In genomic region chr13:19633340-19634128, GRCh38 we compare ENCODE assay signal across 8 cellular contexts. TPM values are rescaled to one million over a fixed set of nuclear protein-coding genes. Genes with fewer than 3 reads are reported as not detected.
DNase-seq lines count a peak whose midpoint lies in the region; ATAC-seq lines count a peak whose summit lies in the region.

Gene MPHOSPH8, plus strand, starts transcription at chr13:19633659. Its CDS starts 90 bp downstream, at chr13:19633749.

- peak; percentile 89 to 95 (median 92) for DNase-seq in CD8-positive, alpha-beta memory T cell
- DNase-seq in HS-5 (ENCODE audit: low read depth) (peak; percentile 45), memory B cell (ENCODE audit: low spot score in 2 of 2) (peak; percentile 88 to 94)
- DNase-seq in NK-92 treated with Interleukin-12 subunit alpha and Interleukin-12 subunit beta, amount 100 ng/mL, for 24 hours (lab: John Stamatoyannopoulos, UW): peak; percentile 89
- DNase-seq in effector memory CD8-positive, alpha-beta T cell: peak; percentile 88 to 92 (median 91)
- peak; percentile 87 for DNase-seq in stimulated activated CD8-positive, alpha-beta memory T cell treated with anti-CD3 and anti-CD28 coated beads, Interleukin-12 subunit alpha, Interleukin-12 subunit beta, amount 100 ng/mL, for 24 hours (ENCODE audit: extremely low read depth)

- POLR2A ChIA-PET in CD8-positive, alpha-beta memory T cell (lab: Charles Lee): interaction anchor here (0.6 to 1.3 kb wide), 5 partner anchors 52 to 1970 kb away, joined by 3 to 11 read pairs (median 6); partner anchors contain the start of genes MICU2, PSPC1 and ZMYM5
- POLR2A ChIA-PET in activated CD8-positive, alpha-beta memory T cell treated with anti-CD3 and anti-CD28 coated beads for 36 hours (lab: Charles Lee): interaction anchor here (0.7 to 0.8 kb wide), 2 partner anchors 25 to 230 kb away, joined by 3 read pairs; partner anchors contain the start of gene ZMYM5

- H3K36me3 ChIP-seq in CD8-positive, alpha-beta memory T cell (ENCODE audit: insufficient read depth, low read length): no peaks in the 10 kb centered on the region

- H3K4me3 Mint-ChIP-seq in CD8-positive, alpha-beta memory T cell: peak within 1 kb of the TSS; percentile 100
- H3K4me3 Mint-ChIP-seq in effector memory CD8-positive, alpha-beta T cell: peak within 1 kb of the TSS; percentile 98 to 99
- H3K4me3 Mint-ChIP-seq in memory B cell: peak within 1 kb of the TSS; percentile 100

- peaks cover 35 to 43% (median 39%) of the 10 kb centered on the region in 3 donors for H3K4me1 Mint-ChIP-seq in CD8-positive, alpha-beta memory T cell
- peaks cover 28 to 38% of the 10 kb centered on the region in 2 donors for H3K4me1 Mint-ChIP-seq in effector memory CD8-positive, alpha-beta T cell (ENCODE audit: low read depth in 2 of 2)
- peaks cover 16% of the 10 kb centered on the region for H3K4me1 Mint-ChIP-seq in memory B cell

- peaks cover 27% of the 10 kb centered on the region for H3K4me1 ChIP-seq in CD8-positive, alpha-beta memory T cell (ENCODE audit: insufficient read depth, low read length)

- peaks cover 0 to 12% (median 0%) of the 10 kb centered on the region in 5 donors for H3K9me3 Mint-ChIP-seq in CD8-positive, alpha-beta memory T cell
- no peaks in the 10 kb centered on the region for H3K9me3 Mint-ChIP-seq in effector memory CD8-positive, alpha-beta T cell
- peaks cover 1% of the 10 kb centered on the region for H3K9me3 Mint-ChIP-seq in memory B cell

- peak within 1 kb of the TSS; percentile 97 for H3K4me3 ChIP-seq in CD8-positive, alpha-beta memory T cell (ENCODE audit: low read length)

- no peaks in the 10 kb centered on the region for H3K27me3 ChIP-seq in CD8-positive, alpha-beta memory T cell (ENCODE audit: insufficient read depth, low read length, poor library complexity, severe bottlenecking)

- ATAC-seq in GM19468 (IDR thresholded peaks at IDR 0.05; ENCODE audit: extremely low read depth, unreplicated experiment) (peak; percentile 99), memory B cell (ENCODE audit: low read depth) (peak; percentile 96)
- ATAC-seq in effector memory CD8-positive, alpha-beta T cell (replicated peaks): peak; percentile 95

- CTCF ChIA-PET in CD8-positive, alpha-beta memory T cell (lab: Charles Lee): interaction anchor here (1.1 kb wide), 2 partner anchors 185 to 324 kb away, joined by 3 to 4 read pairs; no protein-coding TSS in a partner anchor
- CTCF ChIA-PET in activated CD8-positive, alpha-beta memory T cell treated with anti-CD3 and anti-CD28 coated beads for 36 hours (lab: Charles Lee): no interaction called here

- H3K36me3 Mint-ChIP-seq in CD8-positive, alpha-beta memory T cell: peaks cover 3 to 31% (median 4%) of the 10 kb centered on the region in 3 donors
- H3K36me3 Mint-ChIP-seq in effector memory CD8-positive, alpha-beta T cell (ENCODE audit: insufficient read depth): peaks cover 24% of the 10 kb centered on the region
- peaks cover 6% of the 10 kb centered on the region for H3K36me3 Mint-ChIP-seq in memory B cell

- H3K27ac ChIP-seq in CD8-positive, alpha-beta memory T cell (ENCODE audit: low read depth, low read length): peak within 1 kb of the TSS; percentile 94

- H3K27me3 Mint-ChIP-seq in CD8-positive, alpha-beta memory T cell: peaks cover 0 to 5% of the 10 kb centered on the region in 2 donors
- H3K27me3 Mint-ChIP-seq in effector memory CD8-positive, alpha-beta T cell: no peaks in the 10 kb centered on the region
- H3K27me3 Mint-ChIP-seq in memory B cell: no peaks in the 10 kb centered on the region

- peak within 1 kb of the TSS; percentile 90 to 100 (median 100) for H3K27ac Mint-ChIP-seq in CD8-positive, alpha-beta memory T cell
- peak within 1 kb of the TSS; percentile 98 for H3K27ac Mint-ChIP-seq in effector memory CD8-positive, alpha-beta T cell
- peak within 1 kb of the TSS; percentile 97 for H3K27ac Mint-ChIP-seq in memory B cell

- no peaks in the 10 kb centered on the region for H3K9me3 ChIP-seq in CD8-positive, alpha-beta memory T cell (ENCODE audit: low read length)

RNA-seq across cellular contexts. Expression of gene MPHOSPH8, which starts in this region (rescaled TPM):
- total RNA-seq in CD8-positive, alpha-beta memory T cell: 10 to 100 TPM; 40.8 to 41.0 TPM
- 22.4 TPM for polyA plus RNA-seq in CD8-positive, alpha-beta memory T cell
- 10 to 100 TPM; 32.0 to 34.8 TPM for total RNA-seq in activated CD8-positive, alpha-beta memory T cell treated with anti-CD3 and anti-CD28 coated beads for 36 hours

Comparison
In these comparisons a context has a peak if more than half of its experiments do, and no peak if none do; other contexts are left out.
1. Peak in every context shown above with its lines: DNase-seq, ATAC-seq, H3K4me3 ChIP-seq and H3K27ac ChIP-seq.